In the genomic region with DNA sequence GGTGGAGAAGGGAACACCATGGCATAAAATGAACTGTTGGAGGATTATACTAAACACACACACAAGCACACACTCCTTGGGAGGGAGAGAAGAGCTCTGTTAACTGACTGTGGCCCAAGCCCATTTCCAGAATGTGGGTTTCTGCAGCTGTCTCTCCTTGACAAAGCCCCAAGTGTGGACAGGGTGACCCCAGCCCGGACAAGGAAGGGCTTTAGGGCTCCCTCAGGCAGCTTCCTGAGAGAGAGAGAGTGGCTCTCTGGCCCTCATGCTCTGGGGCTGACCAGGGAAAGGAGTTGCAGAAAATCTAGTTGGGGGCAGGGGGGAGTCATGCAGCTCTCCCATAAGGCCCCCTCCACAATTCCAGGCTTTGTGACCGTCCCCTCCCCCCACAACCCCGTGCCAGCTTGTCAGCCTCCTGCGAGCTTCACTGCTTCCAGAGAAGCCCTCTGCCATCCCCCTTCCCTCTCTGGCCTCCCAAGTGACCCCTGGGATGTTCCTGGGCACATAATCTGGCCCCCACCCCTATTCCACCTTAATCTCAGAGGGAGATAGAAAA, we compare ENCODE assay signal across 8 cellular contexts. TPM values are rescaled to one million over a fixed set of nuclear protein-coding genes. Genes with fewer than 3 reads are reported as not detected.
DNase-seq lines count a peak whose midpoint lies in the region; ATAC-seq and TF ChIP-seq lines count a peak whose summit lies in the region.

No MANE protein-coding gene starts in this region.

- no peaks in the 10 kb centered on the region for H3K27me3 Mint-ChIP-seq in stimulated activated naive B cell treated with anti-CD40 and anti-IgM and Interleukin-4, amounts not matched to agents 10 μg/mL and 1 μg/mL and 100 μg/mL, for 72 hours

- H3K36me3 Mint-ChIP-seq in stimulated activated naive B cell treated with anti-CD40 and anti-IgM and Interleukin-4, amounts not matched to agents 10 μg/mL and 1 μg/mL and 100 μg/mL, for 72 hours = no peaks in the 10 kb centered on the region

- peak overlapping the region; percentile 48 for H3K27ac Mint-ChIP-seq in stimulated activated naive B cell treated with anti-CD40 and anti-IgM and Interleukin-4, amounts not matched to agents 10 μg/mL and 1 μg/mL and 100 μg/mL, for 72 hours

- no peaks in the 10 kb centered on the region for H3K27me3 ChIP-seq in lower lobe of right lung (ENCODE audit: low read depth)

- no peaks in the 10 kb centered on the region for H3K36me3 ChIP-seq in lower lobe of right lung

- ATAC-seq in HG03432 (IDR thresholded peaks at IDR 0.05; ENCODE audit: unreplicated experiment) (peak; percentile 12), lower lobe of right lung (no peak), GM21381 (IDR thresholded peaks at IDR 0.05; ENCODE audit: unreplicated experiment) (no peak)
- no peak for ATAC-seq in stimulated activated naive B cell treated with anti-CD40 and anti-IgM and Interleukin-4, amounts not matched to agents 10 μg/mL and 1 μg/mL and 100 μg/mL, for 72 hours (replicated peaks)

- H3K9me3 Mint-ChIP-seq in stimulated activated naive B cell treated with anti-CD40 and anti-IgM and Interleukin-4, amounts not matched to agents 10 μg/mL and 1 μg/mL and 100 μg/mL, for 72 hours = peaks cover 1 to 4% of the 10 kb centered on the region in 2 donors

- peak overlapping the region; percentile 73 to 84 for H3K4me3 Mint-ChIP-seq in stimulated activated naive B cell treated with anti-CD40 and anti-IgM and Interleukin-4, amounts not matched to agents 10 μg/mL and 1 μg/mL and 100 μg/mL, for 72 hours

- H3K9me3 ChIP-seq in lower lobe of right lung = no peaks in the 10 kb centered on the region

- TF ChIP-seq CTCF in coronary artery (IDR thresholded peaks at IDR 0.05) (no peak), lower lobe of right lung (IDR thresholded peaks at IDR 0.05) (no peak)

- H3K4me1 ChIP-seq in lower lobe of right lung = no peaks in the 10 kb centered on the region

- no peaks in the 10 kb centered on the region for H3K4me1 Mint-ChIP-seq in stimulated activated naive B cell treated with anti-CD40 and anti-IgM and Interleukin-4, amounts not matched to agents 10 μg/mL and 1 μg/mL and 100 μg/mL, for 72 hours

- intact Hi-C loops in lower lobe of right lung (cut with DNase I) = no loop called here

- DNase-seq in coronary artery (ENCODE audit: low spot score) = no peak
- DNase-seq in lower lobe of right lung = no peak
- no peak for DNase-seq in stimulated activated naive B cell treated with anti-CD40 and anti-IgM and Interleukin-4, amounts not matched to agents 10 μg/mL and 1 μg/mL and 100 μg/mL, for 72 hours
- no peak for DNase-seq in NCI-H1048 (lab: John Stamatoyannopoulos, UW)
- DNase-seq in activated CD4-positive, alpha-beta T cell treated with anti-CD3 and anti-CD28 coated beads for 48 hours = no peak
- DNase-seq in NCI-H1092 (lab: John Stamatoyannopoulos, UW) = no peak

- H3K4me3 ChIP-seq in coronary artery (peak overlapping the region; percentile 75), lower lobe of right lung (peak overlapping the region; percentile 45)

- H3K27ac ChIP-seq in coronary artery = peak overlapping the region in 1 of 2 donors; percentile 57
- H3K27ac ChIP-seq in lower lobe of right lung = no peak overlapping the region

RNA-seq across cellular contexts. Expression of a gene that starts 0.6 kb away (rescaled TPM):
- 20.8 TPM for total RNA-seq in lower lobe of right lung
